1 cellular context compared by ENCODE assay signal in genomic region chr1:23084880-23085279, GRCh38.
A peak's percentile ranks its signal among the peaks of the same experiment; 100 is the strongest.
TF ChIP-seq lines count a peak whose summit lies in the region.

No MANE protein-coding gene starts in this region.

TF ChIP-seq in H1, 55 proteins besides CTCF, POLR2A, EP300 and RAD21:
- TF ChIP-seq POLR2AphosphoS5 (IDR thresholded peaks at IDR 0.05; ENCODE audit: low read depth, low read length) (peak; percentile 69; the same call in 1 of the 2 replicates), CHD2 (IDR thresholded peaks at IDR 0.05; ENCODE audit: low read length) (no peak)
TF ChIP-seq in H1: peak in this region for 1.
